ENCODE assay signal across 1 cellular context in the genomic region with DNA sequence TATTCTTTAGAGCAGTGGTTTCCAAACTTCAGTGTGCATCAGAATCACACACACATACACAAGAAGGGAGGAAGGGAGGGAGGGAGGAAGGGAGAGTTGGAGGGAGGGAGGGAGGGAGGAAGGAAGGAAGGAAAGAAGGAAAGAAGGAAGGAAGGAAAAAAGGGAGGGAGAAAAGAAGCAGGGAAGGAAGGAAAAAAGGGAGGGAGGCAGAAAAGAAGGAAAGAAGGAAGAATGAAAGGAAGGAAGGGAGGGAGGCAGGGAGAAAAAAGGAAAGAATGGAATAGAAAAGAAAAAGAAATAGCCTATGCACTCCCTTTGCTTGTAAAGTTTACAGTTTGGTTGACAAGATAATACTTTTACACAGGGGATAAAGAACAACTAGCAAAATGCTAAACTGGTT.
TF ChIP-seq lines count a peak whose summit lies in the region.

No MANE protein-coding gene starts in this region.

TF ChIP-seq in WTC11, 78 proteins besides CTCF, POLR2A, EP300 and RAD21 (continued from another document):
- TF ChIP-seq, protein P1, sequence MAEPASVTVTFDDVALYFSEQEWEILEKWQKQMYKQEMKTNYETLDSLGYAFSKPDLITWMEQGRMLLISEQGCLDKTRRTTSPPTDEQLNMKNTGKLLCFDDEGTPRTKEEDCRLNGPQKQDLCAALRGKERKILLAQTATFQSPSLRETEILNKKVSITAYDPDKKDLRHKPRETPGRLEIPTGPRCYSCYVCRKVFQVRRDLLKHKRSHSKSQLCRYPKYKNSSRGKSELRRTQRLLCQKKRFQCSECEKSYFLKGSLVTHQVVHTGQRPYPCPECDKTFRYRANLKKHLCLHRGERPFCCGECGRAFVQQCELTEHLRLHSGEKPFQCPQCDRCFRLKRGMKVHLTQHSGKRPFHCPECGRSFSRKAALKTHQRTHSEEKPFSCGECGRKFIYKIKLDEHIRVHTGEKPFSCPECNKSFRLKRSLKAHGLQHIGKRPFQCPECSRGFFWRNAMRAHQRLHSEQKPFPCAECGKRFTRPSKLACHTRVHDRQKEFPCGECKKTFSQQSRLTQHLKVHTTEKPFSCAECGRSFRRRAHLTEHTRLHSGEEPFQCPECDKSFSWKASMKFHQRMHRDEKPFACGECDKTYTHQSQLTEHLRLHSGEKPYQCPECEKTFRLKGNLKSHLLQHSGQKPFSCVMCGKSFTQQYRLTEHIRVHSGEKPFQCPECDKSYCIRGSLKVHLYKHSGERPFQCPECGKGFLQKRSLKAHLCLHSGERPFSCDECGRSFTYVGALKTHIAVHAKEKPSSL (CRISPR knock-in tag; conservative IDR thresholded peaks at IDR 0.05), result no peak
